1 cellular context compared by ENCODE assay signal in the genomic region with DNA sequence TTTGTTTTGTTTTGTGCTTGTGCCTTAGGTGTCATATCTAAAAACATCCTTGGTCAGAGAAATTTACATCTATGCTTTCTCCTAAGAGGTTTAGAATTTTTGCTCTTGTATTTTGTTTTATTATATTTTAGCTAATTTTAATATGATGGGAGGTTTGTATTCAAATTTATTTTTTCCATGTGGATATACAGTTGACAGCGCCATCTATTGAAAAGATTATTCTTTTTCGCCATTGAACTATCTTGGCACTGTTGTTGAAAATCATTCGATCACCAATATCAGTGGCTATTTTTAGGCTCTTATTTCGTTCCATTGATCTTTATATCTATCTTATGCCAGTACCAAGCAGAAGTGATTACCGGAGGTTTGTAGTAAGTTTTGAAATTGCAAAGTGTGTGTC.
TF ChIP-seq lines count a peak whose summit lies in the region.

No MANE protein-coding gene starts in this region.

TF ChIP-seq in HepG2, 621 proteins besides CTCF, POLR2A, EP300 and RAD21:
- TF ChIP-seq ETV6 (CRISPR knock-in tag; conservative IDR thresholded peaks at IDR 0.05) (no peak), STAG1 (CRISPR knock-in tag; IDR thresholded peaks at IDR 0.05) (0 out of 2 replicates have a peak, but pooled peaks have one; percentile 23)
